ENCODE assay signal across 14 cellular contexts in the genomic region with DNA sequence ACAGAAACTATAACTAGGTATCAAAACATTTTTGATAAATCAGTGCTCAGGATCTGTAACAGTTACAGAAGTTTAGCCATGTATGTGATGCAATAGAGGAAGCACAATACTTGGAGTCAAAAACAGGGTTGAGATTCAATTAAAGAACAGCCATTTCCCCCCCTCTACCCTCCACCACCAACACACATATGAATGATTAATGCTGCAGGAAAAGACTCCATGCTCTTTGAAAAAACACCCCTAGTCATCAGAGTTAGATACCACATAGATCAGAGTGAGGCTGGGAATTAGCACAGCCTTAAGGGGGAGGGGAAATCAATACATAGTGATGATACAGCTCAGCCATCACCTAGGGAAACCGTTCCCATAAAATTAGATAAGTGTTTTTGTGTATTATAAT.
DNase-seq lines count a peak whose midpoint lies in the region; ATAC-seq, FAIRE-seq and TF ChIP-seq lines count a peak whose summit lies in the region.
"Had no signal": no experiment of that assay in that cellular context is flagged by ENCODE, and none has a peak within 500 bp of the region (broad histone marks: within the 10 kb centered on the region; RNA-seq: fewer than 3 reads in every experiment).

No MANE protein-coding gene starts in this region.

- H3K4me3 Mint-ChIP-seq in naive B cell: no peak overlapping the region
- H3K4me3 Mint-ChIP-seq: activated CD4-positive, alpha-beta memory T cell treated with anti-CD3 and anti-CD28 coated beads for 36 hours; B cell; T-helper 2 cell treated with Interferon-gamma antibody and Interleukin-4, amounts not matched to agents 5 μg/mL and 100 μg/mL, for 36 hours had no signal

- BruUV-seq in endothelial cell of umbilical vein (replicated peaks; lab: Mats Ljungman, UMichigan): no TSS peak

- dilution Hi-C loops in endothelial cell of umbilical vein (cut with MboI; ENCODE audit: extremely low pct_ligation_motif_present, low sequenced_read_pairs): no loop called here

- POLR2A ChIA-PET in endothelial cell of umbilical vein (lab: Charles Lee): no interaction called here

- no peak overlapping the region for H3K4me3 ChIP-seq in Karpas-422 (ENCODE audit: low read length)
- no peak overlapping the region for H3K4me3 ChIP-seq in endothelial cell of umbilical vein (replicated peaks in 1 of 3; ENCODE audit: insufficient read depth in 1 of 3, low read depth in 1 of 3, low read length in 3 of 3)

- peak overlapping the region; percentile 8 to 68 (median 42) for H3K27ac Mint-ChIP-seq in naive B cell
- H3K27ac Mint-ChIP-seq: activated CD4-positive, alpha-beta memory T cell treated with anti-CD3 and anti-CD28 coated beads for 36 hours; B cell had no signal

- DNase-seq in A172 (ENCODE audit: low spot score): peak; percentile 10
- DNase-seq in Karpas-422: no peak
- DNase-seq in endothelial cell of umbilical vein (ENCODE audit: low read depth, low spot score): peak; percentile 78
- DNase-seq in naive B cell: no peak
- no peak for DNase-seq in T1000 (lab: John Stamatoyannopoulos, UW)
- DNase-seq in COR-L47 (lab: John Stamatoyannopoulos, UW): no peak
- DNase-seq: activated CD4-positive, alpha-beta memory T cell treated with anti-CD3 and anti-CD28 coated beads for 36 hours; posterior cingulate gyrus; stimulated activated naive CD4-positive, alpha-beta T cell had no signal

- H3K4me2 ChIP-seq in Karpas-422 (ENCODE audit: low read depth, low read length, poor library complexity, severe bottlenecking) (no peak overlapping the region), endothelial cell of umbilical vein (ENCODE audit: insufficient read depth, low read length) (no peak overlapping the region)
- H3K4me2 ChIP-seq: KMS-11 had no signal

- H3K9me2 ChIP-seq in Karpas-422 (replicated peaks; ENCODE audit: insufficient read depth, low read length): no peaks in the 10 kb centered on the region

- H3K4me1 Mint-ChIP-seq in naive B cell: peaks cover 15 to 26% (median 22%) of the 10 kb centered on the region in 3 donors

- peaks cover 2% of the 10 kb centered on the region for H3K9me1 ChIP-seq in endothelial cell of umbilical vein (replicated peaks; ENCODE audit: control insufficient read depth, extremely low read depth, insufficient read depth, low read length)

- peaks cover 21% of the 10 kb centered on the region for H3K4me1 ChIP-seq in Karpas-422 (ENCODE audit: low read length)
- peaks cover 12% of the 10 kb centered on the region for H3K4me1 ChIP-seq in endothelial cell of umbilical vein (ENCODE audit: control insufficient read depth, extremely low read depth, insufficient read depth, low read length)

- intact Hi-C loops in endothelial cell of umbilical vein (cut with micrococcal nuclease): loop anchor here (10.0 kb wide), 1 partner anchor 139 kb away; the partner anchor contains the start of gene CHD6

- H4K20me1 ChIP-seq in Karpas-422 (ENCODE audit: insufficient read depth, low read depth, low read length): no peaks in the 10 kb centered on the region
- no peaks in the 10 kb centered on the region for H4K20me1 ChIP-seq in endothelial cell of umbilical vein (replicated peaks; ENCODE audit: control insufficient read depth, extremely low read depth, insufficient read depth, low read length)

- H3K9ac ChIP-seq in Karpas-422 (ENCODE audit: low read length) (no peak overlapping the region), endothelial cell of umbilical vein (replicated peaks; ENCODE audit: extremely low read depth, insufficient read depth, low read length) (no peak overlapping the region)
- H3K9ac ChIP-seq: KMS-11 had no signal

- no peak for TF ChIP-seq POLR2A in endothelial cell of umbilical vein (IDR thresholded peaks at IDR 0.05; ENCODE audit: low read depth, low read length)

- 0 out of 2 replicates have a peak, but pooled peaks cover 5% of the 10 kb centered on the region for H3K36me3 ChIP-seq in Karpas-422 (ENCODE audit: insufficient read depth, low read length)
- H3K36me3 ChIP-seq in endothelial cell of umbilical vein (ENCODE audit: control insufficient read depth in 2 of 2, extremely low read depth in 1 of 2, insufficient read depth in 2 of 2, low read length in 2 of 2): peaks cover 0 to 5% of the 10 kb centered on the region in 2 experiments

- H2AFZ ChIP-seq in Karpas-422 (ENCODE audit: low read length): no peak overlapping the region
- H2AFZ ChIP-seq in endothelial cell of umbilical vein (ENCODE audit: low read depth, low read length): no peak overlapping the region

- no peak for FAIRE-seq in endothelial cell of umbilical vein (lab: Jason Lieb, UNC)

- ATAC-seq in naive B cell (ENCODE audit: low read depth in 2 of 2) (no peak), GM19467 (IDR thresholded peaks at IDR 0.05; ENCODE audit: unreplicated experiment) (no peak), HG03354 (IDR thresholded peaks at IDR 0.05; ENCODE audit: poor library complexity, severe bottlenecking, unreplicated experiment) (no peak)

- no peaks in the 10 kb centered on the region for H3K79me2 ChIP-seq in Karpas-422 (ENCODE audit: low read length)
- H3K79me2 ChIP-seq in endothelial cell of umbilical vein (ENCODE audit: control insufficient read depth, insufficient read depth, low read length): no peaks in the 10 kb centered on the region

- H3K9me3 Mint-ChIP-seq in naive B cell: no peaks in the 10 kb centered on the region
- H3K9me3 Mint-ChIP-seq: activated CD4-positive, alpha-beta memory T cell treated with anti-CD3 and anti-CD28 coated beads for 36 hours; T-helper 2 cell treated with Interferon-gamma antibody and Interleukin-4, amounts not matched to agents 5 μg/mL and 100 μg/mL, for 36 hours had no signal

- H3K9me3 ChIP-seq in Karpas-422 (ENCODE audit: low read length): no peaks in the 10 kb centered on the region
- no peaks in the 10 kb centered on the region for H3K9me3 ChIP-seq in endothelial cell of umbilical vein (replicated peaks; ENCODE audit: control insufficient read depth, insufficient read depth, low read length)

- no peaks in the 10 kb centered on the region for H3K27me3 Mint-ChIP-seq in naive B cell
- H3K27me3 Mint-ChIP-seq: activated CD4-positive, alpha-beta memory T cell treated with anti-CD3 and anti-CD28 coated beads for 36 hours; B cell had no signal

- H3K27ac ChIP-seq in Karpas-422 (ENCODE audit: low read length) (peak overlapping the region; percentile 11; the same call in 1 of the 2 replicates), endothelial cell of umbilical vein (ENCODE audit: insufficient read depth, low read depth, low read length) (no peak overlapping the region)
- H3K27ac ChIP-seq: KMS-11 had no signal

- H3K36me3 Mint-ChIP-seq in naive B cell: peaks cover 35 to 45% of the 10 kb centered on the region in 2 donors

- no peaks in the 10 kb centered on the region for H3K27me3 ChIP-seq in Karpas-422 (ENCODE audit: low read length)
- no peaks in the 10 kb centered on the region for H3K27me3 ChIP-seq in endothelial cell of umbilical vein (ENCODE audit: control insufficient read depth in 2 of 2, insufficient read depth in 2 of 2, low read length in 2 of 2)

- CTCF ChIA-PET in endothelial cell of umbilical vein (lab: Charles Lee): interaction anchor here (1.0 kb wide), 1 partner anchor 19 kb away, joined by 3 read pairs; no protein-coding TSS in a partner anchor

- TF ChIP-seq CTCF in endothelial cell of umbilical vein (IDR thresholded peaks at IDR 0.05; ENCODE audit: extremely low read depth in 1 of 2, insufficient read depth in 1 of 2, low read depth in 1 of 2, low read length in 2 of 2): no peak

TF ChIP-seq in endothelial cell of umbilical vein, 7 proteins besides CTCF, POLR2A, EP300 and RAD21:
- TF ChIP-seq FOS (IDR thresholded peaks at IDR 0.05; ENCODE audit: borderline replicate concordance, insufficient read depth, low read length) (no peak), GATA2 (IDR thresholded peaks at IDR 0.05; ENCODE audit: insufficient read depth, insufficient read length, low read depth, low read length) (no peak), POLR2AphosphoS5 (IDR thresholded peaks at IDR 0.05; ENCODE audit: insufficient read depth, low read depth, low read length) (no peak), JUN (IDR thresholded peaks at IDR 0.05; ENCODE audit: borderline replicate concordance, insufficient read depth, insufficient read length, low read depth) (no peak), MYC (IDR thresholded peaks at IDR 0.05; ENCODE audit: low read depth, low read length) (no peak), EZH2 (IDR thresholded peaks at IDR 0.05; ENCODE audit: borderline replicate concordance, low read depth, low read length, severe bottlenecking) (no peak)
- TF ChIP-seq, protein P1, sequence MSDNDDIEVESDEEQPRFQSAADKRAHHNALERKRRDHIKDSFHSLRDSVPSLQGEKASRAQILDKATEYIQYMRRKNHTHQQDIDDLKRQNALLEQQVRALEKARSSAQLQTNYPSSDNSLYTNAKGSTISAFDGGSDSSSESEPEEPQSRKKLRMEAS (IDR thresholded peaks at IDR 0.05; ENCODE audit: insufficient read depth, insufficient read length): no peak
TF ChIP-seq in endothelial cell of umbilical vein: peak in this region for 0.

Comparison
In these comparisons a context has a peak if more than half of its experiments do, and no peak if none do; other contexts are left out.
1. DNase-seq: peak in A172 (single experiment) and endothelial cell of umbilical vein (single experiment); none in Karpas-422 (single experiment), naive B cell (single experiment), T1000 (single experiment) and COR-L47 (single experiment).